ENCODE assay signal across 9 cellular contexts in genomic region chr15:31128919-31129768, GRCh38. TPM values are rescaled to one million over a fixed set of nuclear protein-coding genes. Genes with fewer than 3 reads are reported as not detected.
DNase-seq lines count a peak whose midpoint lies in the region; ATAC-seq, FAIRE-seq and TF ChIP-seq lines count a peak whose summit lies in the region.
"Had no signal": no experiment of that assay in that cellular context is flagged by ENCODE, and none has a peak within 500 bp of the region (broad histone marks: within the 10 kb centered on the region; RNA-seq: fewer than 3 reads in every experiment).

No MANE protein-coding gene starts in this region.

- H3K79me2 ChIP-seq in H1 (ENCODE audit: control insufficient read depth in 1 of 2, insufficient read depth in 2 of 2, low read length in 2 of 2): no peaks in the 10 kb centered on the region

- H3K56ac ChIP-seq in H1 (replicated peaks; ENCODE audit: insufficient read length, low read depth, low read length): no peak overlapping the region

- no peak for ATAC-seq in GM19467 (IDR thresholded peaks at IDR 0.05; ENCODE audit: unreplicated experiment)

- peaks cover 6 to 7% of the 10 kb centered on the region in 2 experiments for H3K9me3 ChIP-seq in H1 (ENCODE audit: insufficient read depth in 2 of 2, low read depth in 1 of 2, low read length in 1 of 2)

- FAIRE-seq in H54 (lab: Jason Lieb, UNC): no peak
- no peak for FAIRE-seq in H1 (lab: Jason Lieb, UNC)

- H3K36me3 ChIP-seq in H1 (ENCODE audit: control insufficient read depth in 2 of 4, insufficient read depth in 4 of 4, low read length in 3 of 4): no peaks in the 10 kb centered on the region

- no peak overlapping the region for H3K9ac ChIP-seq in H1 (replicated peaks in 1 of 4; ENCODE audit: extremely low read depth in 1 of 4, low read depth in 3 of 4, low read length in 3 of 4)

- H3K4me3 Mint-ChIP-seq in mesothelial cell of epicardium: no peak overlapping the region

- H4K8ac ChIP-seq in H1 (ENCODE audit: extremely low read depth, insufficient read depth, low read length): no peak overlapping the region

- no peak overlapping the region for H3K4me3 ChIP-seq in H1 (ENCODE audit: extremely low read depth in 1 of 4, insufficient read depth in 2 of 4, low read depth in 3 of 4, low read length in 4 of 4)

- H3K27me3 ChIP-seq in H1 (replicated peaks in 1 of 4; ENCODE audit: control insufficient read depth in 3 of 4, extremely low read depth in 1 of 4, insufficient read depth in 3 of 4, low read length in 3 of 4): no peaks in the 10 kb centered on the region

- peaks cover 4% of the 10 kb centered on the region for H3K9me3 Mint-ChIP-seq in mesothelial cell of epicardium
- H3K9me3 Mint-ChIP-seq: IgD-negative memory B cell had no signal

- no peak overlapping the region for H3K4ac ChIP-seq in H1 (replicated peaks; ENCODE audit: insufficient read length, low read depth, low read length)

- H3K4me1 ChIP-seq in H1 (replicated peaks in 1 of 4; ENCODE audit: control insufficient read depth in 3 of 4, insufficient read depth in 4 of 4, low read length in 3 of 4): no peaks in the 10 kb centered on the region; a peak in 3 of 7 replicates

- H4K91ac ChIP-seq in H1 (replicated peaks; ENCODE audit: insufficient read length, low read length): no peak overlapping the region

- H4K20me1 ChIP-seq in H1 (replicated peaks in 1 of 2; ENCODE audit: control insufficient read depth in 1 of 2, insufficient read depth in 2 of 2, low read length in 2 of 2): no peaks in the 10 kb centered on the region

- TF ChIP-seq RAD21 in H1 (IDR thresholded peaks at IDR 0.05 in 1 of 2, conservative IDR thresholded peaks at IDR 0.05 in 1 of 2; ENCODE audit: low read depth in 2 of 2, low read length in 2 of 2): peak; percentile 94 to 98

- peak overlapping the region; percentile 40; the same call in 1 of the 2 replicates for H2BK12ac ChIP-seq in H1 (ENCODE audit: low read depth, low read length)

- no peak for TF ChIP-seq POLR2A in H54 (IDR thresholded peaks at IDR 0.05; ENCODE audit: low read depth, low read length)
- no peak for TF ChIP-seq POLR2A in H1 (IDR thresholded peaks at IDR 0.05; ENCODE audit: control extremely low read depth in 1 of 2, low read depth in 2 of 2, low read length in 2 of 2)

- H3K36me3 Mint-ChIP-seq in mesothelial cell of epicardium: no peaks in the 10 kb centered on the region
- H3K36me3 Mint-ChIP-seq: IgD-negative memory B cell had no signal

- H4K5ac ChIP-seq in H1 (ENCODE audit: insufficient read length, low read depth, low read length): no peak overlapping the region

- no peak overlapping the region for H2BK120ac ChIP-seq in H1 (replicated peaks; ENCODE audit: low read depth, low read length)

- H2AFZ ChIP-seq in H1 (ENCODE audit: low read length): peak overlapping the region; percentile 81; the same call in 1 of the 2 replicates

- no peak overlapping the region for H3K4me2 ChIP-seq in H1 (ENCODE audit: insufficient read depth in 1 of 2, low read depth in 2 of 2, low read length in 2 of 2)

- no peak overlapping the region for H3K14ac ChIP-seq in H1 (ENCODE audit: insufficient read length)

- H3K27ac Mint-ChIP-seq in mesothelial cell of epicardium: no peak overlapping the region
- H3K27ac Mint-ChIP-seq: IgD-negative memory B cell had no signal

- POLR2A ChIA-PET in H1 (lab: Charles Lee; ENCODE audit: partially characterized antibody): interaction anchor here (1.0 kb wide), 1 partner anchor 206 kb away, joined by 3 read pairs; no protein-coding TSS in a partner anchor

- no peak overlapping the region for H3K27ac ChIP-seq in H1 (ENCODE audit: low read depth, low read length)

- H3K27me3 Mint-ChIP-seq in mesothelial cell of epicardium (ENCODE audit: low read depth): no peaks in the 10 kb centered on the region

- 48% methylated on average over 19 of the region's 19 CpGs; no CpG with 5 or more reads in 1 of the 2 experiments for WGBS in H1 (ENCODE audit: extremely low coverage in 1 of 2, insufficient coverage in 1 of 2, insufficient read length in 1 of 2, insufficient replicate concordance in 2 of 2, low coverage in 1 of 2, low lambda C conversion rate in 2 of 2, missing lambda C conversion rate in 1 of 2), 2 experiments

- DNase-seq in C1 segment of cervical spinal cord (lab: John Stamatoyannopoulos, UW) (peak in 12 of 14 donors; percentile 15 to 83 (median 46)), H54 (ENCODE audit: insufficient read length, low spot score) (peak; percentile 46), NCI-H82 treated with DMSO at 0.1 percent for 48 hours (lab: John Stamatoyannopoulos, UW; ENCODE audit: unreplicated experiment) (peak; percentile 19), H1 (ENCODE audit: low read depth in 1 of 2, low spot score in 2 of 2) (peak; percentile 47 to 97), mesothelial cell of epicardium (ENCODE audit: low spot score in 2 of 2, unreplicated experiment in 2 of 2) (peak; percentile 60 to 88)
- peak; percentile 39 to 71 (median 58) for DNase-seq in activated CD8-positive, alpha-beta memory T cell treated with anti-CD3 and anti-CD28 coated beads for 48 hours (ENCODE audit: low read depth in 2 of 3, low spot score in 2 of 3)
- DNase-seq in stimulated activated CD8-positive, alpha-beta memory T cell treated with anti-CD3 and anti-CD28 coated beads, Interleukin-15, amount 100 ng/mL, for 4 hours (ENCODE audit: low read depth in 2 of 2): peak; percentile 32 to 36

- no peak overlapping the region for H2AK5ac ChIP-seq in H1 (ENCODE audit: low read depth, low read length)

- no peaks in the 10 kb centered on the region for H3K23me2 ChIP-seq in H1 (ENCODE audit: low read depth, low read length)

- H3K4me1 Mint-ChIP-seq in mesothelial cell of epicardium: no peaks in the 10 kb centered on the region

- H3K18ac ChIP-seq in H1 (ENCODE audit: extremely low read depth, low read length): no peak overlapping the region; the same call in 1 of the 2 replicates

- CTCF ChIA-PET in H1 (lab: Charles Lee; ENCODE audit: partially characterized antibody): interaction anchor here (0.6 to 5.5 kb wide), 85 partner anchors 8 to 479 kb away, joined by 3 to 40 read pairs (median 4); partner anchors contain the start of genes FAN1, MTMR10 and TRPM1

- peak overlapping the region; percentile 54; the same call in 1 of the 2 replicates for H2BK15ac ChIP-seq in H1 (ENCODE audit: low read length)

- peak overlapping the region; percentile 63; the same call in 1 of the 2 replicates for H2BK20ac ChIP-seq in H1 (ENCODE audit: low read length)

- H3K23ac ChIP-seq in H1 (ENCODE audit: insufficient read length): no peak overlapping the region

- no peak for TF ChIP-seq EP300 in H1 (IDR thresholded peaks at IDR 0.05; ENCODE audit: borderline replicate concordance in 1 of 2, low read depth in 2 of 2, low read length in 2 of 2)

- TF ChIP-seq CTCF in H1 (IDR thresholded peaks at IDR 0.05; ENCODE audit: control extremely low read depth in 1 of 3, insufficient read depth in 1 of 3, low read depth in 1 of 3, low read length in 3 of 3) (peak; percentile 87 to 92 (median 89)), mesothelial cell of epicardium (IDR thresholded peaks at IDR 0.05; ENCODE audit: unreplicated experiment) (peak; percentile 89)

- H3K79me1 ChIP-seq in H1 (ENCODE audit: low read depth, low read length): no peaks in the 10 kb centered on the region

- no peak overlapping the region for H2BK5ac ChIP-seq in H1 (ENCODE audit: low read depth, low read length)

TF ChIP-seq in H1, 55 proteins besides CTCF, POLR2A, EP300 and RAD21 (continues in another document):
- TF ChIP-seq SP1 (IDR thresholded peaks at IDR 0.05; ENCODE audit: low read depth, low read length) (no peak), CBX5 (IDR thresholded peaks at IDR 0.05; ENCODE audit: low read depth, low read length) (no peak), TAF7 (optimal IDR thresholded peaks at IDR 0.05; ENCODE audit: borderline replicate concordance, low read depth, low read length) (no peak), USF2 (IDR thresholded peaks at IDR 0.05; ENCODE audit: low read length) (no peak), HDAC6 (IDR thresholded peaks at IDR 0.05; ENCODE audit: low read depth, low read length) (no peak), KDM1A (IDR thresholded peaks at IDR 0.05; ENCODE audit: borderline replicate concordance, low read length) (no peak), TCF12 (IDR thresholded peaks at IDR 0.05; ENCODE audit: low read depth, low read length) (no peak), GABPA (IDR thresholded peaks at IDR 0.05; ENCODE audit: borderline replicate concordance, insufficient read depth, low read length) (no peak), CBX8 (IDR thresholded peaks at IDR 0.05; ENCODE audit: borderline replicate concordance, low read depth, low read length) (no peak), PHF8 (conservative IDR thresholded peaks at IDR 0.05; ENCODE audit: low read depth, low read length) (no peak), NRF1 (IDR thresholded peaks at IDR 0.05; ENCODE audit: low read depth, low read length) (no peak), EGR1 (IDR thresholded peaks at IDR 0.05; ENCODE audit: borderline replicate concordance, low read depth, low read length) (no peak), SRF (IDR thresholded peaks at IDR 0.05; ENCODE audit: low read depth, low read length) (no peak), HDAC2 (IDR thresholded peaks at IDR 0.05; ENCODE audit: borderline replicate concordance in 1 of 2, low read depth in 2 of 2, low read length in 2 of 2) (no peak), ATF3 (IDR thresholded peaks at IDR 0.05; ENCODE audit: insufficient read depth, low read depth, low read length) (no peak)

RNA-seq across cellular contexts. Expression of gene TRPM1, which starts 27.6 kb away (rescaled TPM):
- total RNA-seq in H1 (2021; fragmentation: NEBNext Ultra II Directional; extraction: Animal tissue kit (Norgen Biotek cat#: 25700)): not detected in 2 replicates
- 0.05 and 0.16 TPM in 2 replicates for polyA plus RNA-seq in H1 (2011; rRNA removed)
- 0.08 TPM for polyA plus RNA-seq in H1 (2011; cell fraction: cytosol; rRNA removed)
- polyA plus RNA-seq in H1 (2011; cell fraction: nucleus; rRNA removed): 0.21 TPM
- 0.07 to 0.17 TPM in 2 of 4 replicates, not detected in the others for polyA plus RNA-seq in H1 (2012, experiment 1 of 2)
- polyA plus RNA-seq in H1 (2012, experiment 2 of 2): not detected
- polyA plus RNA-seq in H1 (2013, experiment 1 of 2): 0.24 TPM
- polyA plus RNA-seq in H1 (2013, experiment 2 of 2): 0.33 TPM
- polyA minus RNA-seq in H1 (2011; rRNA and poly(A)+ RNA removed): 0.12 and 0.25 TPM in 2 replicates
- polyA minus RNA-seq in H1 (2011; cell fraction: cytosol; rRNA and poly(A)+ RNA removed): not detected
- not detected for polyA minus RNA-seq in H1 (2011; cell fraction: nucleus; rRNA and poly(A)+ RNA removed)
- not detected in 3 replicates for total RNA-seq in mesothelial cell of epicardium
- polyA plus RNA-seq: IgD-negative memory B cell had no signal

Comparison
In these comparisons a context has a peak if more than half of its experiments do, and no peak if none do; other contexts are left out.
1. DNase-seq: peak in every context shown above with its lines; median percentile 74 in mesothelial cell of epicardium; 72 in H1; 58 in activated CD8-positive, alpha-beta memory T cell treated with anti-CD3 and anti-CD28 coated beads for 48 hours; 46 in C1 segment of cervical spinal cord; 46 in H54; 34 in stimulated activated CD8-positive, alpha-beta memory T cell treated with anti-CD3 and anti-CD28 coated beads, Interleukin-15, amount 100 ng/mL, for 4 hours; 19 in NCI-H82 treated with DMSO at 0.1 percent for 48 hours.